In the genomic region with DNA sequence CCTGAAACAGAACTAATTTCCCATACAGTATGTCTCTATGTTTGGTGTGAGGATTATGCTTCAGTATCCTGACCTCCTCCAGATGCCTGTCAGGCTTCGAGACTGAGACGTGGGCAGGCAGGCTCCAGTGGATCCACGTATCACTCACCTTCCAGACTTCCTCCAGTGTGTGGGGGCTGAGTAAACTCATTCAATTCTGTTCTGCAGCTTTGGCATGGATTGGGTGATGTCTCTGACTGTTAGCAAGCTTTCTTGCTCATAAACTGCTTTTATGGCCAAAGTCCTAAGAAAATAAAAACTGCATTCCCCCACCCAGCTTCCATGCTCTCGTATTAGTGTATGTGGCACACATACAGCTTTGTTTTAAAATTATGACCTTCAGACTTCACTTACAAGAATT, we compare ENCODE assay signal across 25 cellular contexts. TPM values are rescaled to one million over a fixed set of nuclear protein-coding genes. Genes with fewer than 3 reads are reported as not detected.
A peak's percentile ranks its signal among the peaks of the same experiment; 100 is the strongest.
DNase-seq lines count a peak whose midpoint lies in the region; ATAC-seq and TF ChIP-seq lines count a peak whose summit lies in the region.
"Had no signal": no experiment of that assay in that cellular context is flagged by ENCODE, and none has a peak within 500 bp of the region (broad histone marks: within the 10 kb centered on the region; RNA-seq: fewer than 3 reads in every experiment).

No MANE protein-coding gene starts in this region.

- H3K9ac ChIP-seq in SK-N-SH, result peak overlapping the region; percentile 23; the same call in 1 of the 2 replicates
- H3K9ac ChIP-seq: KMS-11 had no signal

- ATAC-seq in SK-N-SH treated with all-trans-retinoic acid at 6 μM for 48 hours, result no peak
- peak; percentile 81 for ATAC-seq in left colon
- ATAC-seq: HCT116; stimulated activated naive CD8-positive, alpha-beta T cell treated with anti-CD3 and anti-CD28 coated beads, Interleukin-15, Interleukin-2, amounts not matched to agents 100 U/mL and 50 U/mL, for 24 hours had no signal

- H3K4me2 ChIP-seq in SK-N-SH, result 0 out of 2 replicates have a peak overlapping the region, but pooled peaks have one; percentile 5
- H3K4me2 ChIP-seq: KMS-11 had no signal

- H3K9me3 ChIP-seq in SK-N-SH (no peaks in the 10 kb centered on the region), transverse colon (no peaks in the 10 kb centered on the region)
- H3K9me3 ChIP-seq: sigmoid colon had no signal

- DNase-seq in SK-N-SH, result no peak
- DNase-seq in dedifferentiated amniotic fluid mesenchymal stem cell (ENCODE audit: extremely low spot score), result peak; percentile 47
- peak; percentile 10 to 34 for DNase-seq in left colon
- peak; percentile 12 for DNase-seq in transverse colon
- DNase-seq in HPDE6-E6E7 (ENCODE audit: extremely low spot score), result no peak
- DNase-seq in NOMO-1 treated with DMSO at 0.1 percent for 48 hours (lab: John Stamatoyannopoulos, UW; ENCODE audit: unreplicated experiment), result no peak
- no peak for DNase-seq in NCI-H1105 (lab: John Stamatoyannopoulos, UW)
- DNase-seq: activated CD4-positive, alpha-beta T cell treated with anti-CD3 and anti-CD28 coated beads for 48 hours; activated CD8-positive, alpha-beta memory T cell treated with anti-CD3 and anti-CD28 coated beads for 24 hours; activated effector memory CD4-positive, alpha-beta T cell treated with anti-CD3 and anti-CD28 coated beads, Interleukin-2, amount 50 U/mL, for 16 hours; activated naive CD8-positive, alpha-beta T cell treated with anti-CD3 and anti-CD28 coated beads, Interleukin-2, amount 10 ng/mL, durations not matched to agents 7 days and 5 days; DND-41; kidney; NCI-H1436 treated with DMSO at 0.1 percent for 48 hours; NCI-H446 treated with DMSO at 0.1 percent for 48 hours; posterior cingulate gyrus; sigmoid colon; stimulated activated CD4-positive, alpha-beta T cell treated with anti-CD3 and anti-CD28 coated beads, Interleukin-15, amount 100 ng/mL, for 24 hours; stimulated activated naive CD8-positive, alpha-beta T cell treated with anti-CD3 and anti-CD28 coated beads, Interleukin-15, Interleukin-2, amounts not matched to agents 100 U/mL and 50 U/mL, for 24 hours; WERI-Rb-1 had no signal

- POLR2A ChIA-PET in SK-N-SH (lab: Yijun Ruan, JAX), result no interaction called here

- H3K4me3 ChIP-seq in SK-N-SH (ENCODE audit: low read depth in 2 of 2, low read length in 1 of 2) (no peak overlapping the region), transverse colon (no peak overlapping the region)
- H3K4me3 ChIP-seq: lung, sigmoid colon had no signal

- WGBS in SK-N-SH (ENCODE audit: low lambda C conversion rate), result 85% methylated on average over 4 of the region's 4 CpGs
- WGBS in transverse colon (ENCODE audit: low coverage in 1 of 2), 2 donors, result 47 to 57% methylated on average over 3 to 4 of the region's 4 CpGs

- H3K9me2 ChIP-seq in SK-N-SH, result no peaks in the 10 kb centered on the region

- intact Hi-C loops in left colon (cut with DNase I, micrococcal nuclease) (no loop called here), transverse colon (cut with DNase I; ENCODE audit: low total_unique reads) (no loop called here)

- no peak for TF ChIP-seq POLR2A in transverse colon (IDR thresholded peaks at IDR 0.05)

- H2AFZ ChIP-seq in SK-N-SH (ENCODE audit: low read depth), result no peak overlapping the region

- H3K27me3 ChIP-seq in SK-N-SH (ENCODE audit: insufficient read depth) (no peaks in the 10 kb centered on the region), transverse colon (no peaks in the 10 kb centered on the region)
- H3K27me3 ChIP-seq: sigmoid colon had no signal

- CTCF ChIA-PET in SK-N-SH (lab: Yijun Ruan, JAX), result interaction anchor here (0.8 to 3.5 kb wide), 3 partner anchors 8 to 43 kb away, joined by 4 to 18 read pairs (median 7); no protein-coding TSS in a partner anchor

- H3F3A ChIP-seq in SK-N-SH (replicated peaks; ENCODE audit: insufficient read depth), result peaks cover 21% of the 10 kb centered on the region

- TF ChIP-seq RAD21 in SK-N-SH (IDR thresholded peaks at IDR 0.05; ENCODE audit: low read length), result no peak

- H3K4me1 ChIP-seq in SK-N-SH (ENCODE audit: control insufficient read depth in 1 of 2, insufficient read depth in 2 of 2, low read depth in 1 of 2, low read length in 1 of 2) (peaks cover 0 to 24% of the 10 kb centered on the region in 2 experiments; a peak in 3 of 4 replicates), transverse colon (peaks cover 8 to 43% (median 25%) of the 10 kb centered on the region in 4 donors)

- H3K36me3 ChIP-seq in SK-N-SH (replicated peaks in 1 of 2; ENCODE audit: control insufficient read depth in 1 of 2, insufficient read depth in 2 of 2, low read length in 1 of 2) (peaks cover 47 to 70% of the 10 kb centered on the region in 2 experiments), transverse colon (peaks cover 0 to 27% (median 6%) of the 10 kb centered on the region in 4 donors)

- no peak for TF ChIP-seq EP300 in SK-N-SH (IDR thresholded peaks at IDR 0.05; ENCODE audit: borderline replicate concordance in 1 of 2, low read depth in 1 of 2, low read length in 1 of 2)
- no peak for TF ChIP-seq EP300 in transverse colon (IDR thresholded peaks at IDR 0.05; ENCODE audit: low read depth)

- H3K79me2 ChIP-seq in SK-N-SH (ENCODE audit: insufficient read depth), result no peaks in the 10 kb centered on the region

- H3K27ac ChIP-seq in SK-N-SH (ENCODE audit: low read depth in 2 of 2, low read length in 1 of 2) (peak overlapping the region in 1 of 2 experiments; percentile 76; a peak in 2 of 4 replicates), transverse colon (peak overlapping the region in 3 of 4 donors; percentile 55 to 58 (median 58))
- H3K27ac ChIP-seq: 22Rv1, KMS-11, sigmoid colon, WERI-Rb-1 had no signal

- in situ Hi-C loops in transverse colon (cut with MboI; ENCODE audit: low pct_ligation_motif_present in 1 of 4, low pct_unique_long_range_greater_than_20kb in 1 of 4, low sequenced_read_pairs in 3 of 4), result no loop called here

- H4K20me1 ChIP-seq in SK-N-SH (ENCODE audit: insufficient read depth), result no peaks in the 10 kb centered on the region

- TF ChIP-seq CTCF in SK-N-SH (IDR thresholded peaks at IDR 0.05) (no peak), transverse colon (IDR thresholded peaks at IDR 0.05) (no peak)

TF ChIP-seq in SK-N-SH, 30 proteins besides CTCF, POLR2A, EP300 and RAD21:
- no peak for TF ChIP-seq TEAD4 (IDR thresholded peaks at IDR 0.05; ENCODE audit: borderline replicate concordance, insufficient read depth)
- no peak for TF ChIP-seq CHD2 (IDR thresholded peaks at IDR 0.05; ENCODE audit: low read length, partially characterized antibody)
- no peak for TF ChIP-seq JUND (IDR thresholded peaks at IDR 0.05)
- TF ChIP-seq, protein P1, sequence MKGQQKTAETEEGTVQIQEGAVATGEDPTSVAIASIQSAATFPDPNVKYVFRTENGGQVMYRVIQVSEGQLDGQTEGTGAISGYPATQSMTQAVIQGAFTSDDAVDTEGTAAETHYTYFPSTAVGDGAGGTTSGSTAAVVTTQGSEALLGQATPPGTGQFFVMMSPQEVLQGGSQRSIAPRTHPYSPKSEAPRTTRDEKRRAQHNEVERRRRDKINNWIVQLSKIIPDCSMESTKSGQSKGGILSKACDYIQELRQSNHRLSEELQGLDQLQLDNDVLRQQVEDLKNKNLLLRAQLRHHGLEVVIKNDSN (IDR thresholded peaks at IDR 0.05; ENCODE audit: borderline replicate concordance, low read depth), result no peak
- TF ChIP-seq RFX5 (IDR thresholded peaks at IDR 0.05; ENCODE audit: low read length), result no peak
- no peak for TF ChIP-seq MXI1 (IDR thresholded peaks at IDR 0.05; ENCODE audit: low read depth, low read length)
- TF ChIP-seq USF2 (IDR thresholded peaks at IDR 0.05; ENCODE audit: borderline replicate concordance, low read depth, low read length), result no peak
- TF ChIP-seq FOXM1 (IDR thresholded peaks at IDR 0.05; ENCODE audit: low read depth), result no peak
- no peak for TF ChIP-seq EZH2phosphoT487 (IDR thresholded peaks at IDR 0.05; ENCODE audit: borderline replicate concordance, low read depth)

TF ChIP-seq in SK-N-SH treated with all-trans-retinoic acid at 6 μM for 48 hours, 23 proteins besides CTCF, POLR2A, EP300 and RAD21 (continues in another document):
- TF ChIP-seq ZC3H10 (CRISPR knock-in tag; IDR thresholded peaks at IDR 0.05), result no peak
- TF ChIP-seq, protein P2, sequence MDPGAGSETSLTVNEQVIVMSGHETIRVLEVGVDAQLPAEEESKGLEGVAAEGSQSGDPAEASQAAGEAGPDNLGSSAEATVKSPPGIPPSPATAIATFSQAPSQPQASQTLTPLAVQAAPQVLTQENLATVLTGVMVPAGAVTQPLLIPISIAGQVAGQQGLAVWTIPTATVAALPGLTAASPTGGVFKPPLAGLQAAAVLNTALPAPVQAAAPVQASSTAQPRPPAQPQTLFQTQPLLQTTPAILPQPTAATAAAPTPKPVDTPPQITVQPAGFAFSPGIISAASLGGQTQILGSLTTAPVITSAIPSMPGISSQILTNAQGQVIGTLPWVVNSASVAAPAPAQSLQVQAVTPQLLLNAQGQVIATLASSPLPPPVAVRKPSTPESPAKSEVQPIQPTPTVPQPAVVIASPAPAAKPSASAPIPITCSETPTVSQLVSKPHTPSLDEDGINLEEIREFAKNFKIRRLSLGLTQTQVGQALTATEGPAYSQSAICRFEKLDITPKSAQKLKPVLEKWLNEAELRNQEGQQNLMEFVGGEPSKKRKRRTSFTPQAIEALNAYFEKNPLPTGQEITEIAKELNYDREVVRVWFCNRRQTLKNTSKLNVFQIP (CRISPR knock-in tag; IDR thresholded peaks at IDR 0.05; ENCODE audit: borderline replicate concordance, low read depth), result no peak
- no peak for TF ChIP-seq ARNTL (CRISPR knock-in tag; IDR thresholded peaks at IDR 0.05; ENCODE audit: borderline replicate concordance, low read depth)
- TF ChIP-seq RARB (CRISPR knock-in tag; IDR thresholded peaks at IDR 0.05), result no peak
- no peak for TF ChIP-seq ZFP30 (CRISPR knock-in tag; IDR thresholded peaks at IDR 0.05)
- TF ChIP-seq CSRNP3 (CRISPR knock-in tag; IDR thresholded peaks at IDR 0.05), result no peak
- TF ChIP-seq ESRRG (CRISPR knock-in tag; IDR thresholded peaks at IDR 0.05), result no peak
- no peak for TF ChIP-seq TOX (CRISPR knock-in tag; IDR thresholded peaks at IDR 0.05; ENCODE audit: borderline replicate concordance)

RNA-seq across cellular contexts. Expression of gene CCDC93, which starts 53.6 kb away (rescaled TPM):
- 11.7 and 15.0 TPM in 2 replicates for polyA plus RNA-seq in SK-N-SH (2012; rRNA removed)
- 8.8 and 10.1 TPM in 2 replicates for polyA plus RNA-seq in SK-N-SH (2012; cell fraction: cytosol; rRNA removed)
- 33.5 and 50.3 TPM in 2 replicates for polyA plus RNA-seq in SK-N-SH (2012; cell fraction: nucleus; rRNA removed)
- total RNA-seq in left colon (10 to 100 TPM; 41.7 to 44.3 TPM), transverse colon (100 to 1,000 TPM in 1 of 4 donors, 10 to 100 TPM in 3; 41.6 to 450 (median 80.7) TPM)

Comparison
In these comparisons a context has a peak if more than half of its experiments do, and no peak if none do; other contexts are left out.
1. DNase-seq: peak in dedifferentiated amniotic fluid mesenchymal stem cell (single experiment), left colon (2 of 2) and transverse colon (single experiment); none in SK-N-SH (single experiment), HPDE6-E6E7 (single experiment), NOMO-1 treated with DMSO at 0.1 percent for 48 hours (single experiment) and NCI-H1105 (single experiment).